13 cellular contexts compared by ENCODE assay signal in genomic region chr3:89216021-89216739, GRCh38.
"Had no signal": no experiment of that assay in that cellular context is flagged by ENCODE, and none has a peak within 500 bp of the region (broad histone marks: within the 10 kb centered on the region; RNA-seq: fewer than 3 reads in every experiment).

No MANE protein-coding gene starts in this region.

- H3K4me3 ChIP-seq: adrenal gland, dorsolateral prefrontal cortex, prostate gland had no signal

- H3K4me1 ChIP-seq: adrenal gland, foreskin keratinocyte, prostate gland had no signal

- H3K36me3 ChIP-seq: adrenal gland, prostate gland had no signal

- H3K27me3 ChIP-seq: adrenal gland, dorsolateral prefrontal cortex, foreskin keratinocyte had no signal

- H3K27ac ChIP-seq: adrenal gland, dorsolateral prefrontal cortex, foreskin keratinocyte, prostate gland had no signal

- H3K9me3 ChIP-seq: adrenal gland, prostate gland had no signal

- DNase-seq: activated CD4-positive, alpha-beta T cell treated with anti-CD3 and anti-CD28 coated beads, Interleukin-2, amount 50 U/mL, for 1 hour; activated naive CD4-positive, alpha-beta T cell treated with anti-CD3 and anti-CD28 coated beads, Interleukin-2, amount 10 ng/mL, durations not matched to agents 7 days and 5 days; activated T-cell treated with anti-CD3 and anti-CD28 coated beads for 4 hours; adrenal gland; cerebellar nuclear complex; dorsolateral prefrontal cortex; left ventricle myocardium superior; mesendoderm; stimulated activated CD4-positive, alpha-beta T cell treated with anti-CD3 and anti-CD28 coated beads, Interleukin-12 subunit alpha, Interleukin-12 subunit beta, amount 100 ng/mL, for 4 hours; stimulated activated naive CD4-positive, alpha-beta T cell had no signal

- ATAC-seq: foreskin keratinocyte, left ventricle myocardium superior, sciatic nerve had no signal
